In the genomic region with DNA sequence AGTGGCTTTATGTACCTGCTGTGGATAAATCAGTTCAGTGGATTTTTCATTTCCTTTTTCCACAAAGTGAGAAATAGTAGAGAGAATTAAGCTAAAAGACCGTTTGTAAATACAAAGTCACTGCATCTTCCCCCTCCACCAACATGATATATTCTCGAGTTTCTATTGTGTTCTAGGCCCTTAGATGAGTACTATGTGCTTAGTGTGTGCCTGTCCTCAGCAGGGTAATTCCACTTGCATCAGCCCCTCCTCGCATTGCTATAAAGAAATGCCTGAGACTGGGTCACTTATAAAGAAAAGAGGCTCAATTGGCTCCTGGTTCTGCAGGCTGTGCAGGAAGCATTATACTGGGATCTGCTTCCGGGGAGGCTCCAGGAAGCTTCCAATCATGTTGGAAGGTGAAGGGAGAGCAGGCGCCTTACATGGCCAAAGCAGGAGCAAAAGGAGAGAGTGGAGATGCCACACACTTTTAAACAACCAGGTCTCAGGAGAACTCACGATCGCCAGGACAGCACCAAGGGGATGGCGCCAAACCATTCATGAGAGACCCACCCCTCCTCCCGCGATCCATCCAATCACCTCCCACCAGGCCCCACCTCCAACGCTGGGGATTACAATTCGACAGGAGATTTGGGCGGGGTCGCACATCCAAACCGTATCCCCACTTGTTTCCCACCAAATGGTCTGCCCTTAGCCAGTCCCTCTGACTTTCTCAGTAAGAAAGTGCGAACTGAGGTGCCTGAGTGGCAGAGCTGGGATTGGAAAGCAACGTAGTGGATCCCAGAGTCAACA, we compare ENCODE assay signal across 8 cellular contexts.
DNase-seq lines count a peak whose midpoint lies in the region; ATAC-seq lines count a peak whose summit lies in the region.

No MANE protein-coding gene starts in this region.

- peak overlapping the region; percentile 76 for H3K9ac ChIP-seq in iPS-15b (ENCODE audit: low read depth, low read length)

- no peaks in the 10 kb centered on the region for H3K9me3 ChIP-seq in iPS-15b (ENCODE audit: control insufficient read depth, insufficient read depth, low read length)

- peaks cover 14% of the 10 kb centered on the region for H3K27me3 Mint-ChIP-seq in activated naive CD4-positive, alpha-beta T cell treated with anti-CD3 and anti-CD28 coated beads, Interleukin-2, amount 10 ng/mL, durations not matched to agents 7 days and 5 days

- H3K4me3 Mint-ChIP-seq in activated naive CD4-positive, alpha-beta T cell treated with anti-CD3 and anti-CD28 coated beads, Interleukin-2, amount 10 ng/mL, durations not matched to agents 7 days and 5 days = peak overlapping the region; percentile 78

- no peaks in the 10 kb centered on the region for H3K36me3 Mint-ChIP-seq in activated naive CD4-positive, alpha-beta T cell treated with anti-CD3 and anti-CD28 coated beads, Interleukin-2, amount 10 ng/mL, durations not matched to agents 7 days and 5 days

- no peaks in the 10 kb centered on the region for H3K4me1 ChIP-seq in iPS-15b (ENCODE audit: control insufficient read depth, insufficient read depth, low read length)

- peak overlapping the region; percentile 82 for H3K4me3 ChIP-seq in iPS-15b (ENCODE audit: low read depth, low read length)

- peaks cover 12% of the 10 kb centered on the region for H3K4me1 Mint-ChIP-seq in activated naive CD4-positive, alpha-beta T cell treated with anti-CD3 and anti-CD28 coated beads, Interleukin-2, amount 10 ng/mL, durations not matched to agents 7 days and 5 days

- H3K27ac Mint-ChIP-seq in activated naive CD4-positive, alpha-beta T cell treated with anti-CD3 and anti-CD28 coated beads, Interleukin-2, amount 10 ng/mL, durations not matched to agents 7 days and 5 days = no peak overlapping the region

- peak; percentile 24 for DNase-seq in activated naive CD4-positive, alpha-beta T cell treated with anti-CD3 and anti-CD28 coated beads, Interleukin-2, amount 10 ng/mL, durations not matched to agents 7 days and 5 days
- DNase-seq in stimulated activated naive CD8-positive, alpha-beta T cell treated with anti-CD3 and anti-CD28 coated beads, Interleukin-15, Interleukin-2, amounts not matched to agents 100 U/mL and 50 U/mL, for 24 hours = peak; percentile 9
- DNase-seq in NCI-H2029 (lab: John Stamatoyannopoulos, UW) (no peak), mucosa of gallbladder (ENCODE audit: low spot score) (no peak), NCI-H2196 (lab: John Stamatoyannopoulos, UW; ENCODE audit: unreplicated experiment) (no peak)

- ATAC-seq in GM18873 (IDR thresholded peaks at IDR 0.05; ENCODE audit: low FRiP score, unreplicated experiment) (peak; percentile 3), HG03025 (IDR thresholded peaks at IDR 0.05; ENCODE audit: low FRiP score, unreplicated experiment) (peak; percentile 13)
- peak; percentile 14 for ATAC-seq in stimulated activated naive CD8-positive, alpha-beta T cell treated with anti-CD3 and anti-CD28 coated beads, Interleukin-15, Interleukin-2, amounts not matched to agents 100 U/mL and 50 U/mL, for 24 hours

- H3K9me3 Mint-ChIP-seq in activated naive CD4-positive, alpha-beta T cell treated with anti-CD3 and anti-CD28 coated beads, Interleukin-2, amount 10 ng/mL, durations not matched to agents 7 days and 5 days = no peaks in the 10 kb centered on the region

- CTCF ChIA-PET in activated naive CD4-positive, alpha-beta T cell treated with anti-CD3 and anti-CD28 coated beads, Interleukin-2, amount 10 ng/mL, durations not matched to agents 7 days and 5 days (lab: Charles Lee) = interaction anchor here (0.6 to 9.0 kb wide), 32 partner anchors 8 to 969 kb away, joined by 3 to 207 read pairs (median 4); no protein-coding TSS in a partner anchor

- H3K27me3 ChIP-seq in iPS-15b (ENCODE audit: control insufficient read depth, insufficient read depth, low read length) = no peaks in the 10 kb centered on the region

- no peaks in the 10 kb centered on the region for H3K36me3 ChIP-seq in iPS-15b (ENCODE audit: control insufficient read depth, insufficient read depth, low read length)

Comparison
In these comparisons a context has a peak if more than half of its experiments do, and no peak if none do; other contexts are left out.
1. DNase-seq: peak in activated naive CD4-positive, alpha-beta T cell treated with anti-CD3 and anti-CD28 coated beads, Interleukin-2, amount 10 ng/mL, durations not matched to agents 7 days and 5 days (single experiment) and stimulated activated naive CD8-positive, alpha-beta T cell treated with anti-CD3 and anti-CD28 coated beads, Interleukin-15, Interleukin-2, amounts not matched to agents 100 U/mL and 50 U/mL, for 24 hours (single experiment); none in NCI-H2029 (single experiment), mucosa of gallbladder (single experiment) and NCI-H2196 (single experiment).
2. Peak in every context shown above with its lines, with median percentiles within 50 percentile points of each other: ATAC-seq.